1 cellular context compared by ENCODE assay signal in genomic region chr12:117361312-117361670, GRCh38.
TF ChIP-seq lines count a peak whose summit lies in the region.

Gene NOS1, minus strand, starts transcription at chr12:117361626. Its CDS starts 30,557 bp downstream, at chr12:117331069.

TF ChIP-seq in H1, 55 proteins besides CTCF, POLR2A, EP300 and RAD21 (continued from another document):
- TF ChIP-seq RFX5 (IDR thresholded peaks at IDR 0.05; ENCODE audit: borderline replicate concordance, low read depth, low read length) (no peak), SP2 (IDR thresholded peaks at IDR 0.05; ENCODE audit: low read length) (no peak), SUZ12 (IDR thresholded peaks at IDR 0.05; ENCODE audit: low read length) (peak; percentile 15; the same call in 1 of the 2 replicates), KDM1A (IDR thresholded peaks at IDR 0.05; ENCODE audit: borderline replicate concordance, low read length) (no peak), SIN3A (conservative IDR thresholded peaks at IDR 0.05 in 1 of 2, IDR thresholded peaks at IDR 0.05 in 1 of 2; ENCODE audit: low read depth in 1 of 2, low read length in 2 of 2) (peak in 1 of 2 experiments; percentile 3; a peak in 1 of 4 replicates), CEBPB (IDR thresholded peaks at IDR 0.05; ENCODE audit: low read depth, low read length) (no peak)
